Comparison of ENCODE assay signal across 7 cellular contexts in genomic region chr2:24918326-24919099, GRCh38. TPM values are rescaled to one million over a fixed set of nuclear protein-coding genes. Genes with fewer than 3 reads are reported as not detected.
DNase-seq lines count a peak whose midpoint lies in the region; ATAC-seq and TF ChIP-seq lines count a peak whose summit lies in the region.

No MANE protein-coding gene starts in this region.

- H3K27me3 Mint-ChIP-seq in WTC11 (ENCODE audit: low read depth): peaks cover 3% of the 10 kb centered on the region; the same call in 1 of the 2 replicates

- intact Hi-C loops in HCT116 (cut with micrococcal nuclease): no loop called here

- peak overlapping the region; percentile 75; the same call in 1 of the 2 replicates for H3K27ac ChIP-seq in HCT116 (ENCODE audit: low read depth, low read length)

- TF ChIP-seq RAD21 in HCT116 (IDR thresholded peaks at IDR 0.05; ENCODE audit: low read depth): no peak

- peak overlapping the region; percentile 78; the same call in 1 of the 2 replicates for H3K27ac Mint-ChIP-seq in WTC11
- peak overlapping the region; percentile 84 for H3K27ac Mint-ChIP-seq in stimulated activated effector memory CD8-positive, alpha-beta T cell treated with anti-CD3 and anti-CD28 coated beads, Interleukin-12 subunit alpha, Interleukin-12 subunit beta, amount 100 ng/mL, for 72 hours

- H3K79me2 ChIP-seq in HCT116 (ENCODE audit: insufficient read depth, low read length): peaks cover 60% of the 10 kb centered on the region

- H3K9me2 ChIP-seq in HCT116 (ENCODE audit: insufficient read depth): no peaks in the 10 kb centered on the region

- peak overlapping the region; percentile 77 for H3K4me3 Mint-ChIP-seq in WTC11
- H3K4me3 Mint-ChIP-seq in stimulated activated effector memory CD8-positive, alpha-beta T cell treated with anti-CD3 and anti-CD28 coated beads, Interleukin-12 subunit alpha, Interleukin-12 subunit beta, amount 100 ng/mL, for 72 hours: peak overlapping the region; percentile 85

- POLR2A ChIA-PET in HCT116 (lab: Charles Lee) (interaction anchor here (0.6 kb wide), 1 partner anchor 58 kb away, joined by 5 read pairs; no protein-coding TSS in a partner anchor), WTC11 (lab: Charles Lee) (no interaction called here)

- H3K9me3 ChIP-seq in HCT116 (ENCODE audit: control insufficient read depth in 1 of 2, insufficient read depth in 1 of 2, low read depth in 1 of 2, low read length in 2 of 2): no peaks in the 10 kb centered on the region

- no peak for ATAC-seq in HCT116
- no peak for ATAC-seq in WTC11
- ATAC-seq in stimulated activated effector memory CD8-positive, alpha-beta T cell treated with anti-CD3 and anti-CD28 coated beads, Interleukin-12 subunit alpha, Interleukin-12 subunit beta, amount 100 ng/mL, for 72 hours: no peak

- H3K4me1 ChIP-seq in HCT116 (ENCODE audit: control insufficient read depth in 1 of 2, insufficient read depth in 2 of 2, low read length in 2 of 2): peaks cover 5 to 20% of the 10 kb centered on the region in 2 experiments; a peak in 3 of 4 replicates

- H3K27me3 ChIP-seq in HCT116 (ENCODE audit: insufficient read depth, low read length): no peaks in the 10 kb centered on the region

- CTCF ChIA-PET in HCT116 (lab: Charles Lee): no interaction called here
- CTCF ChIA-PET in WTC11 (lab: Charles Lee): no interaction called here

- H3K4me1 Mint-ChIP-seq in WTC11: peaks cover 24% of the 10 kb centered on the region
- peaks cover 51% of the 10 kb centered on the region for H3K4me1 Mint-ChIP-seq in stimulated activated effector memory CD8-positive, alpha-beta T cell treated with anti-CD3 and anti-CD28 coated beads, Interleukin-12 subunit alpha, Interleukin-12 subunit beta, amount 100 ng/mL, for 72 hours

- H3K36me3 Mint-ChIP-seq in WTC11: no peaks in the 10 kb centered on the region
- H3K36me3 Mint-ChIP-seq in stimulated activated effector memory CD8-positive, alpha-beta T cell treated with anti-CD3 and anti-CD28 coated beads, Interleukin-12 subunit alpha, Interleukin-12 subunit beta, amount 100 ng/mL, for 72 hours: peaks cover 28% of the 10 kb centered on the region

- peak overlapping the region; percentile 66 to 81 for H3K4me3 ChIP-seq in HCT116 (replicated peaks in 1 of 2; ENCODE audit: low read depth in 1 of 2, low read length in 2 of 2)

- TF ChIP-seq CTCF in HCT116 (IDR thresholded peaks at IDR 0.05 in 2 of 3, conservative IDR thresholded peaks at IDR 0.05 in 1 of 3; ENCODE audit: borderline replicate concordance in 1 of 3, insufficient read depth in 1 of 3, low read depth in 2 of 3, low read length in 2 of 3) (no peak), WTC11 (IDR thresholded peaks at IDR 0.05) (no peak)

- peaks cover 0 to 5% of the 10 kb centered on the region in 2 experiments; a peak in 1 of 4 replicates for H3K36me3 ChIP-seq in HCT116 (ENCODE audit: control insufficient read depth in 1 of 2, insufficient read depth in 2 of 2, low read length in 2 of 2)

- peak overlapping the region; percentile 99 for H3K4me2 ChIP-seq in HCT116 (ENCODE audit: low read length)

- H2AFZ ChIP-seq in HCT116 (ENCODE audit: low read depth, low read length, poor library complexity, severe bottlenecking): no peak overlapping the region

- no peaks in the 10 kb centered on the region for H3K9me3 Mint-ChIP-seq in WTC11
- H3K9me3 Mint-ChIP-seq in stimulated activated effector memory CD8-positive, alpha-beta T cell treated with anti-CD3 and anti-CD28 coated beads, Interleukin-12 subunit alpha, Interleukin-12 subunit beta, amount 100 ng/mL, for 72 hours: no peaks in the 10 kb centered on the region

- RAD21 ChIA-PET in HCT116 (lab: Charles Lee; ENCODE audit: low non-redundant PET in 1 of 2, low total read pairs in 2 of 2, uncharacterized antibody in 2 of 2, unreplicated experiment in 2 of 2): no interaction called here

- peak overlapping the region; percentile 83 for H3K9ac ChIP-seq in HCT116 (ENCODE audit: low read length)

- DNase-seq in HCT116 (ENCODE audit: low read depth, low spot score) (no peak), WTC11 (ENCODE audit: low spot score) (no peak), hepatic stellate cell (ENCODE audit: low spot score) (peak; percentile 58), DMS53 (lab: John Stamatoyannopoulos, UW) (no peak), DMS79 (lab: John Stamatoyannopoulos, UW) (no peak), SKM-1 (lab: John Stamatoyannopoulos, UW; ENCODE audit: unreplicated experiment) (no peak)
- no peak for DNase-seq in stimulated activated effector memory CD8-positive, alpha-beta T cell treated with anti-CD3 and anti-CD28 coated beads, Interleukin-12 subunit alpha, Interleukin-12 subunit beta, amount 100 ng/mL, for 72 hours (ENCODE audit: low spot score in 2 of 2)

- H4K20me1 ChIP-seq in HCT116 (ENCODE audit: insufficient read depth): no peaks in the 10 kb centered on the region

- TSS peak; percentile 30 for BruUV-seq in HCT116 (replicated peaks; lab: Mats Ljungman, UMichigan)

- no peak for TF ChIP-seq POLR2A in HCT116 (IDR thresholded peaks at IDR 0.05; ENCODE audit: borderline replicate concordance, extremely low read depth, insufficient read depth, insufficient read length)

TF ChIP-seq in HCT116, 20 proteins besides CTCF, POLR2A, EP300 and RAD21:
- TF ChIP-seq, protein P1, sequence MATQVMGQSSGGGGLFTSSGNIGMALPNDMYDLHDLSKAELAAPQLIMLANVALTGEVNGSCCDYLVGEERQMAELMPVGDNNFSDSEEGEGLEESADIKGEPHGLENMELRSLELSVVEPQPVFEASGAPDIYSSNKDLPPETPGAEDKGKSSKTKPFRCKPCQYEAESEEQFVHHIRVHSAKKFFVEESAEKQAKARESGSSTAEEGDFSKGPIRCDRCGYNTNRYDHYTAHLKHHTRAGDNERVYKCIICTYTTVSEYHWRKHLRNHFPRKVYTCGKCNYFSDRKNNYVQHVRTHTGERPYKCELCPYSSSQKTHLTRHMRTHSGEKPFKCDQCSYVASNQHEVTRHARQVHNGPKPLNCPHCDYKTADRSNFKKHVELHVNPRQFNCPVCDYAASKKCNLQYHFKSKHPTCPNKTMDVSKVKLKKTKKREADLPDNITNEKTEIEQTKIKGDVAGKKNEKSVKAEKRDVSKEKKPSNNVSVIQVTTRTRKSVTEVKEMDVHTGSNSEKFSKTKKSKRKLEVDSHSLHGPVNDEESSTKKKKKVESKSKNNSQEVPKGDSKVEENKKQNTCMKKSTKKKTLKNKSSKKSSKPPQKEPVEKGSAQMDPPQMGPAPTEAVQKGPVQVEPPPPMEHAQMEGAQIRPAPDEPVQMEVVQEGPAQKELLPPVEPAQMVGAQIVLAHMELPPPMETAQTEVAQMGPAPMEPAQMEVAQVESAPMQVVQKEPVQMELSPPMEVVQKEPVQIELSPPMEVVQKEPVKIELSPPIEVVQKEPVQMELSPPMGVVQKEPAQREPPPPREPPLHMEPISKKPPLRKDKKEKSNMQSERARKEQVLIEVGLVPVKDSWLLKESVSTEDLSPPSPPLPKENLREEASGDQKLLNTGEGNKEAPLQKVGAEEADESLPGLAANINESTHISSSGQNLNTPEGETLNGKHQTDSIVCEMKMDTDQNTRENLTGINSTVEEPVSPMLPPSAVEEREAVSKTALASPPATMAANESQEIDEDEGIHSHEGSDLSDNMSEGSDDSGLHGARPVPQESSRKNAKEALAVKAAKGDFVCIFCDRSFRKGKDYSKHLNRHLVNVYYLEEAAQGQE (IDR thresholded peaks at IDR 0.05; ENCODE audit: low read depth): no peak
- TF ChIP-seq CEBPB (IDR thresholded peaks at IDR 0.05; ENCODE audit: low read depth): no peak
- no peak for TF ChIP-seq EZH2 (IDR thresholded peaks at IDR 0.05)
- no peak for TF ChIP-seq FOSL1 (IDR thresholded peaks at IDR 0.05; ENCODE audit: low read depth)
- no peak for TF ChIP-seq ZFX (IDR thresholded peaks at IDR 0.05)
- no peak for TF ChIP-seq YY1 (IDR thresholded peaks at IDR 0.05; ENCODE audit: extremely low read depth, insufficient replicate concordance, low read depth, low read length)
- no peak for TF ChIP-seq ZNF274 (IDR thresholded peaks at IDR 0.05; ENCODE audit: low read depth, low read length)
- TF ChIP-seq SRF (IDR thresholded peaks at IDR 0.05; ENCODE audit: low read depth): no peak

TF ChIP-seq in WTC11, 78 proteins besides CTCF, POLR2A, EP300 and RAD21:
- no peak for TF ChIP-seq ZNF219 (CRISPR knock-in tag; IDR thresholded peaks at IDR 0.05; ENCODE audit: borderline replicate concordance)
- TF ChIP-seq, protein P2, sequence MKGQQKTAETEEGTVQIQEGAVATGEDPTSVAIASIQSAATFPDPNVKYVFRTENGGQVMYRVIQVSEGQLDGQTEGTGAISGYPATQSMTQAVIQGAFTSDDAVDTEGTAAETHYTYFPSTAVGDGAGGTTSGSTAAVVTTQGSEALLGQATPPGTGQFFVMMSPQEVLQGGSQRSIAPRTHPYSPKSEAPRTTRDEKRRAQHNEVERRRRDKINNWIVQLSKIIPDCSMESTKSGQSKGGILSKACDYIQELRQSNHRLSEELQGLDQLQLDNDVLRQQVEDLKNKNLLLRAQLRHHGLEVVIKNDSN (CRISPR knock-in tag; IDR thresholded peaks at IDR 0.05): no peak
- 0 out of 2 replicates have a peak, but pooled peaks have one; percentile 4 for TF ChIP-seq FOXP1 (CRISPR knock-in tag; IDR thresholded peaks at IDR 0.05; ENCODE audit: borderline replicate concordance)
- no peak for TF ChIP-seq NR1H2 (CRISPR knock-in tag; IDR thresholded peaks at IDR 0.05)
- TF ChIP-seq MXD4 (CRISPR knock-in tag; IDR thresholded peaks at IDR 0.05; ENCODE audit: borderline replicate concordance): no peak

RNA-seq across cellular contexts. Expression of gene ADCY3, which starts 1.5 kb away (rescaled TPM):
- total RNA-seq in HCT116 (2021; ENCODE audit: unreplicated experiment): 71.1 TPM
- polyA plus RNA-seq in HCT116 (2012): 58.2 and 63.5 TPM in 2 replicates
- 37.1 to 41.7 TPM (median 39.4 TPM) in 3 replicates for total RNA-seq in WTC11 (2021)

RNA-seq across cellular contexts. Expression of gene DNAJC27, which starts 53.2 kb away (rescaled TPM):
- 4.6 TPM for total RNA-seq in HCT116 (2021; ENCODE audit: unreplicated experiment)
- polyA plus RNA-seq in HCT116 (2012): 0.95 and 1.1 TPM in 2 replicates
- total RNA-seq in WTC11 (2021): 3.8 to 5.4 TPM (median 5.0 TPM) in 3 replicates
